ENCODE assay signal across 8 cellular contexts in the genomic region with DNA sequence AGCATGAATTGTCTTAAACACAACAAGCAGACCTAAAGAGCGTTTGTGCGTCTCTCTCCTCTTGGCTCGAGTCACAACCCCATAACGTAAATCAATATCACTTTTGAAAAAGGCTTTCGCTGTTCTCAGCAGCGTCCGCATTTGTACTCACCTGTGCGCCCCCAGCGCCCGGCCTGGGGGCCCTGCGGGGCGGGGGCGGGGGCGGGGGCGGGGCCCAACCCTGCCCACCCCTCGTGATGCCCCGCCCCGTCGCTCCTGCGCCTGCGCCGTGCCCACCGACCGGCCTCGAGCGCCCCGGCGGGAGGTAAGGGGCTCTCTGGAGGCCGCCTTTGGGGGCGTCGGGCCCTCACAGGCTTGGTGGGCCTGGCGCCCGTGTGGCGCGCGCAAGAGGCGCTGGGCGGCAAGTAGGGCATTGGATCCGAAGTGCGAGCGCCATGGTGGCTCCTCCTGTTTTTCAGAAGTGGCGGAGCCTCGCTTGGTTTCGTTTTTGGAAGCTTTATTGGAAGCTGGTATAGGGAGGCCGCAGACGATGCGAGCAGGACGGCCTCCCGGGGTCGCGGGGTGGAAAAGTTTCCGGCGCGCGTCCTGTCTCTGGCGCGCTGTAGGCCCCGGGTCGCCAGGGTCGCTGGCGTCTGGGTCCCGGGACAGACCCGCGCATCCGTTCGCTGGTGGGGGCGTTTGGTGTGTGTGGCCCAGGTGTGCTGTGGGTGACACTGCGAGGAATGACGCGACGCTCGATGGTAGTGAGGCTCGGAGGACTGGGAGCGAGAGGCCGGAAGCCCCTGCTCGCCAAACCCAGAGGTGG. TPM values are rescaled to one million over a fixed set of nuclear protein-coding genes. Genes with fewer than 3 reads are reported as not detected.
DNase-seq lines count a peak whose midpoint lies in the region; ATAC-seq and TF ChIP-seq lines count a peak whose summit lies in the region.

A gene (plus strand): TSS at position 252 of the 805 bp plus-strand sequence. CDS start 8,586 bp downstream, outside the sequence.

- H2AK5ac ChIP-seq in trophoblast cell (ENCODE audit: low read length): no peak within 1 kb of the TSS

- H3K4me3 Mint-ChIP-seq in activated naive CD8-positive, alpha-beta T cell treated with anti-CD3 and anti-CD28 coated beads, Interleukin-2, amount 10 ng/mL, durations not matched to agents 7 days and 5 days: peak within 1 kb of the TSS; percentile 96

- peak within 1 kb of the TSS; percentile 88 for H3K4ac ChIP-seq in trophoblast cell (ENCODE audit: low read depth, low read length)

- H3K27ac ChIP-seq in MM.1S (ENCODE audit: low read length): peak within 1 kb of the TSS; percentile 77
- no peak within 1 kb of the TSS for H3K27ac ChIP-seq in SU-DHL-6 (ENCODE audit: low read depth, low read length)
- H3K27ac ChIP-seq in trophoblast cell (ENCODE audit: low read depth, low read length): peak within 1 kb of the TSS; percentile 72
- peak within 1 kb of the TSS; percentile 84 to 98 (median 98) for H3K27ac ChIP-seq in tibial nerve

- H2BK120ac ChIP-seq in trophoblast cell (ENCODE audit: insufficient read depth, low read length, poor library complexity): peak within 1 kb of the TSS; percentile 97

- H3K4me3 ChIP-seq in HAP-1 (peak within 1 kb of the TSS; percentile 70), MM.1S (ENCODE audit: low read length) (peak within 1 kb of the TSS; percentile 86), SU-DHL-6 (ENCODE audit: insufficient read depth, low read length, poor library complexity, severe bottlenecking) (peak within 1 kb of the TSS; percentile 66), trophoblast cell (ENCODE audit: low read depth, low read length) (peak within 1 kb of the TSS; percentile 87), tibial nerve (peak within 1 kb of the TSS; percentile 62 to 92 (median 84))

- H3K27me3 Mint-ChIP-seq in activated naive CD8-positive, alpha-beta T cell treated with anti-CD3 and anti-CD28 coated beads, Interleukin-2, amount 10 ng/mL, durations not matched to agents 7 days and 5 days: peaks cover 9% of the 10 kb centered on the region

- peak within 1 kb of the TSS; percentile 100 for H4K12ac ChIP-seq in trophoblast cell (ENCODE audit: low read depth, low read length)

- peak within 1 kb of the TSS; percentile 96 for H3K27ac Mint-ChIP-seq in activated naive CD8-positive, alpha-beta T cell treated with anti-CD3 and anti-CD28 coated beads, Interleukin-2, amount 10 ng/mL, durations not matched to agents 7 days and 5 days

- TF ChIP-seq EP300 in tibial nerve (IDR thresholded peaks at IDR 0.05): peak in 1 of 2 donors; percentile 94

- peak within 1 kb of the TSS; percentile 80 for H2BK12ac ChIP-seq in trophoblast cell (ENCODE audit: low read length)

- H3K4me1 Mint-ChIP-seq in activated naive CD8-positive, alpha-beta T cell treated with anti-CD3 and anti-CD28 coated beads, Interleukin-2, amount 10 ng/mL, durations not matched to agents 7 days and 5 days: peaks cover 30% of the 10 kb centered on the region

- H3K27me3 ChIP-seq in HAP-1 (ENCODE audit: low read depth): no peaks in the 10 kb centered on the region
- no peaks in the 10 kb centered on the region for H3K27me3 ChIP-seq in MM.1S (replicated peaks; ENCODE audit: insufficient read depth, low read length)
- H3K27me3 ChIP-seq in SU-DHL-6 (ENCODE audit: low read length): no peaks in the 10 kb centered on the region
- H3K27me3 ChIP-seq in trophoblast cell (ENCODE audit: insufficient read depth, low read length): no peaks in the 10 kb centered on the region
- H3K27me3 ChIP-seq in tibial nerve: no peaks in the 10 kb centered on the region

- H4K8ac ChIP-seq in trophoblast cell (ENCODE audit: low read depth, low read length): peak within 1 kb of the TSS; percentile 100

- H2AFZ ChIP-seq in MM.1S (ENCODE audit: low read length) (peak within 1 kb of the TSS; percentile 77), SU-DHL-6 (ENCODE audit: low read depth, low read length, severe bottlenecking) (peak within 1 kb of the TSS; percentile 93), trophoblast cell (ENCODE audit: insufficient read depth, low read length, poor library complexity) (peak within 1 kb of the TSS; percentile 78)

- intact Hi-C loops in Right ventricle myocardium superior (cut with DNase I): no loop called here

- H3K79me2 ChIP-seq in MM.1S (ENCODE audit: low read length) (peaks cover 27% of the 10 kb centered on the region), SU-DHL-6 (ENCODE audit: insufficient read depth, low read length) (no peaks in the 10 kb centered on the region), trophoblast cell (ENCODE audit: control insufficient read depth, insufficient read depth, low read length, poor library complexity) (peaks cover 9% of the 10 kb centered on the region)

- 0 out of 2 replicates have a peak, but pooled peaks cover 8% of the 10 kb centered on the region for H3F3A ChIP-seq in MM.1S (ENCODE audit: insufficient read depth, low read length)
- H3F3A ChIP-seq in SU-DHL-6 (ENCODE audit: insufficient read depth): no peaks in the 10 kb centered on the region

- H4K91ac ChIP-seq in trophoblast cell (ENCODE audit: low read depth, low read length): peak within 1 kb of the TSS; percentile 98

- peak; percentile 38 to 80 for TF ChIP-seq POLR2A in tibial nerve (IDR thresholded peaks at IDR 0.05)

- peak within 1 kb of the TSS; percentile 92 for H3K9ac ChIP-seq in MM.1S (ENCODE audit: low read length)
- H3K9ac ChIP-seq in SU-DHL-6 (ENCODE audit: low read length): peak within 1 kb of the TSS; percentile 72
- peak within 1 kb of the TSS; percentile 82 for H3K9ac ChIP-seq in trophoblast cell (ENCODE audit: low read length)

- no peaks in the 10 kb centered on the region for H3K36me3 ChIP-seq in HAP-1 (replicated peaks)
- H3K36me3 ChIP-seq in MM.1S (replicated peaks; ENCODE audit: insufficient read depth, low read length): no peaks in the 10 kb centered on the region
- no peaks in the 10 kb centered on the region for H3K36me3 ChIP-seq in SU-DHL-6 (ENCODE audit: low read length)
- peaks cover 0 to 3% of the 10 kb centered on the region in 2 experiments for H3K36me3 ChIP-seq in trophoblast cell (ENCODE audit: control insufficient read depth in 1 of 2, insufficient read depth in 2 of 2, low read length in 2 of 2)
- H3K36me3 ChIP-seq in tibial nerve: peaks cover 0 to 7% (median 0%) of the 10 kb centered on the region in 3 donors

- H3K18ac ChIP-seq in trophoblast cell (ENCODE audit: low read length): peak within 1 kb of the TSS; percentile 83

- no peaks in the 10 kb centered on the region for H3K9me3 Mint-ChIP-seq in activated naive CD8-positive, alpha-beta T cell treated with anti-CD3 and anti-CD28 coated beads, Interleukin-2, amount 10 ng/mL, durations not matched to agents 7 days and 5 days

- H3K4me2 ChIP-seq in MM.1S (ENCODE audit: low read depth, low read length) (peak within 1 kb of the TSS; percentile 64), SU-DHL-6 (ENCODE audit: low read depth, low read length, poor library complexity, severe bottlenecking) (peak within 1 kb of the TSS; percentile 82), trophoblast cell (ENCODE audit: low read length) (peak within 1 kb of the TSS; percentile 85)

- peak within 1 kb of the TSS; percentile 96 for H3K14ac ChIP-seq in trophoblast cell (ENCODE audit: low read length)

- H3K23ac ChIP-seq in trophoblast cell (ENCODE audit: low read length): no peak within 1 kb of the TSS

- peak; percentile 91 for ATAC-seq in activated naive CD8-positive, alpha-beta T cell treated with anti-CD3 and anti-CD28 coated beads, Interleukin-2, amount 10 ng/mL, durations not matched to agents 7 days and 5 days (ENCODE audit: low read depth)
- peak; percentile 99 for ATAC-seq in Right ventricle myocardium superior (ENCODE audit: poor library complexity)

- no CpG with 5 or more reads among the region's 76 CpGs for WGBS in trophoblast cell (ENCODE audit: extremely low coverage, insufficient coverage, insufficient read length)
- 0 to 1% methylated on average over 37 to 39 of the region's 76 CpGs for WGBS in tibial nerve, 2 donors

- no peaks in the 10 kb centered on the region for H4K20me1 ChIP-seq in MM.1S (ENCODE audit: insufficient read depth, low read length)
- no peaks in the 10 kb centered on the region for H4K20me1 ChIP-seq in SU-DHL-6 (ENCODE audit: low read depth, low read length)

- H3K9me2 ChIP-seq in MM.1S (replicated peaks; ENCODE audit: insufficient read depth, low read length): no peaks in the 10 kb centered on the region
- H3K9me2 ChIP-seq in SU-DHL-6 (replicated peaks; ENCODE audit: insufficient read depth, low read length): no peaks in the 10 kb centered on the region

- H3K4me1 ChIP-seq in HAP-1 (peaks cover 21% of the 10 kb centered on the region), MM.1S (ENCODE audit: low read length) (peaks cover 10% of the 10 kb centered on the region), trophoblast cell (ENCODE audit: control insufficient read depth in 1 of 2, insufficient read depth in 2 of 2, low read length in 2 of 2) (peaks cover 0 to 4% of the 10 kb centered on the region in 2 experiments), tibial nerve (peaks cover 0 to 20% (median 5%) of the 10 kb centered on the region in 4 donors)

- POLR2A ChIA-PET in activated naive CD8-positive, alpha-beta T cell treated with anti-CD3 and anti-CD28 coated beads, Interleukin-2, amount 10 ng/mL, durations not matched to agents 7 days and 5 days (lab: Charles Lee): interaction anchor here (0.6 to 1.5 kb wide), 10 partner anchors 11 to 684 kb away, joined by 3 to 5 read pairs (median 3); a partner anchor contains a TSS

- no peaks in the 10 kb centered on the region for H3K36me3 Mint-ChIP-seq in activated naive CD8-positive, alpha-beta T cell treated with anti-CD3 and anti-CD28 coated beads, Interleukin-2, amount 10 ng/mL, durations not matched to agents 7 days and 5 days

- in situ Hi-C loops in HAP-1 (cut with MboI; ENCODE audit: low sequenced_read_pairs): no loop called here

- DNase-seq in GM03348 (ENCODE audit: low spot score): peak; percentile 99
- peak; percentile 48 to 83 for DNase-seq in HAP-1 (ENCODE audit: low spot score in 2 of 2)
- DNase-seq in MM.1S: peak; percentile 77
- peak; percentile 91 for DNase-seq in activated naive CD8-positive, alpha-beta T cell treated with anti-CD3 and anti-CD28 coated beads, Interleukin-2, amount 10 ng/mL, durations not matched to agents 7 days and 5 days
- peak; percentile 86 for DNase-seq in Right ventricle myocardium superior
- peak; percentile 47 to 76 for DNase-seq in trophoblast cell
- DNase-seq in tibial nerve (ENCODE audit: low spot score in 2 of 2): peak; percentile 47 to 71

- H2BK5ac ChIP-seq in trophoblast cell (ENCODE audit: low read depth, low read length, poor library complexity): peak within 1 kb of the TSS; percentile 97

- H3K9me3 ChIP-seq in HAP-1 (no peaks in the 10 kb centered on the region), MM.1S (replicated peaks; ENCODE audit: insufficient read depth, low read length) (no peaks in the 10 kb centered on the region), SU-DHL-6 (ENCODE audit: insufficient read depth, low read length) (no peaks in the 10 kb centered on the region), trophoblast cell (ENCODE audit: insufficient read depth, low read depth, low read length) (no peaks in the 10 kb centered on the region), tibial nerve (no peaks in the 10 kb centered on the region)

- H3K79me1 ChIP-seq in trophoblast cell (ENCODE audit: low read length): peaks cover 7% of the 10 kb centered on the region

- TF ChIP-seq CTCF in MM.1S (IDR thresholded peaks at IDR 0.05; ENCODE audit: low read length) (no peak), SU-DHL-6 (IDR thresholded peaks at IDR 0.05; ENCODE audit: insufficient read depth, low read length, poor library complexity, severe bottlenecking) (no peak), tibial nerve (IDR thresholded peaks at IDR 0.05) (no peak)

RNA-seq across cellular contexts. Expression of the gene that starts here (rescaled TPM):
- 10 to 100 TPM; 46.0 to 47.1 TPM for total RNA-seq in activated naive CD8-positive, alpha-beta T cell treated with anti-CD3 and anti-CD28 coated beads, Interleukin-2, amount 10 ng/mL, durations not matched to agents 7 days and 5 days
- total RNA-seq in Right ventricle myocardium superior (20.1 TPM), tibial nerve (10 to 100 TPM; 24.3 to 43.1 (median 33.7) TPM)
- polyA plus RNA-seq in trophoblast cell (2013): 9.8 and 10.6 TPM in 2 replicates
